Comparison of ENCODE assay signal across 8 cellular contexts in genomic region chr12:41932028-41932427, GRCh38.
A peak's percentile ranks its signal among the peaks of the same experiment; 100 is the strongest.
DNase-seq lines count a peak whose midpoint lies in the region; ATAC-seq and TF ChIP-seq lines count a peak whose summit lies in the region.
"Had no signal": no experiment of that assay in that cellular context is flagged by ENCODE, and none has a peak within 500 bp of the region (broad histone marks: within the 10 kb centered on the region; RNA-seq: fewer than 3 reads in every experiment).

No MANE protein-coding gene starts in this region.

- H2AFZ ChIP-seq in mammary epithelial cell (ENCODE audit: low read depth, low read length), result peak overlapping the region; percentile 76

- H3K27me3 ChIP-seq in mammary epithelial cell (ENCODE audit: insufficient read depth, low read length), result peaks cover 6% of the 10 kb centered on the region
- H3K27me3 ChIP-seq in right lobe of liver, result no peaks in the 10 kb centered on the region
- H3K27me3 ChIP-seq in stomach smooth muscle (ENCODE audit: control insufficient read depth in 1 of 2, insufficient read depth in 2 of 2, low read length in 2 of 2), result no peaks in the 10 kb centered on the region
- no peaks in the 10 kb centered on the region for H3K27me3 ChIP-seq in WERI-Rb-1 (ENCODE audit: insufficient read depth, low read depth, severe bottlenecking)
- H3K27me3 ChIP-seq: body of pancreas had no signal

- no peak overlapping the region for H3K27ac ChIP-seq in mammary epithelial cell (ENCODE audit: insufficient read depth, low read depth, low read length)
- peak overlapping the region in 1 of 3 donors; percentile 13 for H3K27ac ChIP-seq in right lobe of liver
- H3K27ac ChIP-seq in stomach smooth muscle (ENCODE audit: low read length), result no peak overlapping the region
- H3K27ac ChIP-seq in WERI-Rb-1, result no peak overlapping the region
- H3K27ac ChIP-seq: body of pancreas had no signal

- H3K9ac ChIP-seq in mammary epithelial cell (ENCODE audit: insufficient read depth, low read length) (no peak overlapping the region), stomach smooth muscle (ENCODE audit: low read length in 2 of 2) (no peak overlapping the region)

- CTCF ChIA-PET in mammary epithelial cell (lab: Charles Lee; ENCODE audit: low non-redundant PET), result no interaction called here

- no peak for TF ChIP-seq CTCF in mammary epithelial cell (conservative IDR thresholded peaks at IDR 0.05 in 1 of 2, IDR thresholded peaks at IDR 0.05 in 1 of 2; ENCODE audit: extremely low read depth in 1 of 2, insufficient read depth in 1 of 2, low read depth in 1 of 2, low read length in 2 of 2)
- no peak for TF ChIP-seq CTCF in right lobe of liver (IDR thresholded peaks at IDR 0.05)
- no peak for TF ChIP-seq CTCF in WERI-Rb-1 (IDR thresholded peaks at IDR 0.05; ENCODE audit: low read depth, low read length)

- WGBS in mammary epithelial cell (ENCODE audit: low coverage, missing lambda C conversion rate), result 100% methylated on average over 6 of the region's 11 CpGs
- 51% methylated on average over 6 of the region's 11 CpGs for WGBS in right lobe of liver (ENCODE audit: insufficient coverage, low coverage, low lambda C conversion rate, missing lambda C conversion rate)

- peak; percentile 6 for ATAC-seq in HG03354 (IDR thresholded peaks at IDR 0.05; ENCODE audit: poor library complexity, severe bottlenecking, unreplicated experiment)
- peak in 1 of 4 donors; percentile 16 for ATAC-seq in right lobe of liver
- ATAC-seq in GM21367 (IDR thresholded peaks at IDR 0.05; ENCODE audit: unreplicated experiment), result no peak

- H3K9me3 ChIP-seq in mammary epithelial cell (replicated peaks; ENCODE audit: insufficient read depth, low read length), result no peaks in the 10 kb centered on the region
- H3K9me3 ChIP-seq in right lobe of liver, result no peaks in the 10 kb centered on the region
- no peaks in the 10 kb centered on the region for H3K9me3 ChIP-seq in stomach smooth muscle (ENCODE audit: control insufficient read depth in 2 of 2, low read length in 2 of 2)
- H3K9me3 ChIP-seq in WERI-Rb-1 (ENCODE audit: severe bottlenecking), result no peaks in the 10 kb centered on the region
- H3K9me3 ChIP-seq: body of pancreas had no signal

- dilution Hi-C loops in mammary epithelial cell (cut with HindIII; ENCODE audit: low sequenced_read_pairs), result no loop called here

- BruUV-seq in mammary epithelial cell (replicated peaks; lab: Mats Ljungman, UMichigan), result no TSS peak

- no peaks in the 10 kb centered on the region for H4K20me1 ChIP-seq in mammary epithelial cell (ENCODE audit: insufficient read depth, low read length)

- intact Hi-C loops in mammary epithelial cell (cut with micrococcal nuclease) (no loop called here), right lobe of liver (cut with DNase I) (no loop called here)

- peaks cover 4% of the 10 kb centered on the region for H3K4me1 ChIP-seq in mammary epithelial cell (ENCODE audit: insufficient read depth, low read length)
- peaks cover 0 to 6% (median 0%) of the 10 kb centered on the region in 4 donors for H3K4me1 ChIP-seq in right lobe of liver
- H3K4me1 ChIP-seq in stomach smooth muscle (ENCODE audit: control insufficient read depth, insufficient read depth, low read length), result peaks cover 6% of the 10 kb centered on the region

- DNase-seq in mammary epithelial cell, result no peak
- DNase-seq in right lobe of liver, result no peak
- DNase-seq in NCI-H510A treated with DMSO at 0.1 percent for 48 hours (lab: John Stamatoyannopoulos, UW), result no peak
- no peak for DNase-seq in WERI-Rb-1

- H3K4me3 ChIP-seq in mammary epithelial cell (replicated peaks in 1 of 3; ENCODE audit: insufficient read depth in 1 of 3, low read depth in 2 of 3, low read length in 3 of 3) (no peak overlapping the region), right lobe of liver (peak overlapping the region; percentile 15 to 34 (median 20)), stomach smooth muscle (ENCODE audit: low read length in 2 of 2) (peak overlapping the region; percentile 70 to 80), WERI-Rb-1 (ENCODE audit: low read depth, low read length) (no peak overlapping the region)

- in situ Hi-C loops in mammary epithelial cell (cut with MboI; ENCODE audit: low sequenced_read_pairs in 2 of 2), result no loop called here

- no peak for TF ChIP-seq POLR2A in right lobe of liver (IDR thresholded peaks at IDR 0.05)

- H3K36me3 ChIP-seq in mammary epithelial cell (ENCODE audit: insufficient read depth, low read length) (no peaks in the 10 kb centered on the region), right lobe of liver (no peaks in the 10 kb centered on the region), stomach smooth muscle (ENCODE audit: control insufficient read depth in 2 of 2, insufficient read depth in 2 of 2, low read length in 2 of 2) (no peaks in the 10 kb centered on the region), WERI-Rb-1 (no peaks in the 10 kb centered on the region)

- no peaks in the 10 kb centered on the region for H3K79me2 ChIP-seq in mammary epithelial cell (ENCODE audit: insufficient read depth, low read length)

- H3K4me2 ChIP-seq in mammary epithelial cell (ENCODE audit: insufficient read depth, low read depth, low read length), result peak overlapping the region; percentile 90

Comparison
In these comparisons a context has a peak if more than half of its experiments do, and no peak if none do; other contexts are left out.
1. H3K4me3 ChIP-seq: peak in right lobe of liver (3 of 3) and stomach smooth muscle (2 of 2); none in mammary epithelial cell (0 of 3) and WERI-Rb-1 (single experiment).